Comparison of ENCODE assay signal across 8 cellular contexts in genomic region chr12:49342066-49342913, GRCh38. TPM values are rescaled to one million over a fixed set of nuclear protein-coding genes. Genes with fewer than 3 reads are reported as not detected.
DNase-seq lines count a peak whose midpoint lies in the region; ATAC-seq and TF ChIP-seq lines count a peak whose summit lies in the region.

No MANE protein-coding gene starts in this region.

- CTCF ChIA-PET in activated CD4-positive, alpha-beta memory T cell treated with anti-CD3 and anti-CD28 coated beads, Interleukin-2, amount 10 ng/mL, durations not matched to agents 7 days and 5 days (lab: Charles Lee) = interaction anchor here (0.6 to 3.8 kb wide), 24 partner anchors 9 to 406 kb away, joined by 3 to 52 read pairs (median 4); partner anchors contain the start of genes PRPH, SPATS2 and TROAP

- intact Hi-C loops in lower lobe of right lung (cut with DNase I) = no loop called here

- H3K4me1 ChIP-seq in lower lobe of right lung = peaks cover 50% of the 10 kb centered on the region

- no peak overlapping the region for H3K27ac ChIP-seq in lower lobe of right lung

- ATAC-seq in HG03354 (IDR thresholded peaks at IDR 0.05; ENCODE audit: poor library complexity, severe bottlenecking, unreplicated experiment) = peak; percentile 63
- ATAC-seq in lower lobe of right lung = peak; percentile 71 to 78

- H3K36me3 Mint-ChIP-seq in activated CD4-positive, alpha-beta memory T cell treated with anti-CD3 and anti-CD28 coated beads, Interleukin-2, amount 10 ng/mL, durations not matched to agents 7 days and 5 days (ENCODE audit: low read depth) = no peaks in the 10 kb centered on the region

- peak; percentile 85 for DNase-seq in SIG-M5 treated with dmso at 0.1 percent for 504 hours (lab: John Stamatoyannopoulos, UW; ENCODE audit: unreplicated experiment)
- DNase-seq in SIG-M5 (lab: John Stamatoyannopoulos, UW) = no peak
- DNase-seq in NCI-H526 treated with DMSO at 0.1 percent for 48 hours (lab: John Stamatoyannopoulos, UW) = peak; percentile 87
- DNase-seq in activated CD4-positive, alpha-beta memory T cell treated with anti-CD3 and anti-CD28 coated beads, Interleukin-2, amount 10 ng/mL, durations not matched to agents 7 days and 5 days = peak; percentile 80
- peak; percentile 99 for DNase-seq in ecto neural progenitor cell (ENCODE audit: low spot score)
- DNase-seq in lower lobe of right lung = peak; percentile 86
- DNase-seq in stimulated activated CD4-positive, alpha-beta T cell treated with anti-CD3 and anti-CD28 coated beads, TNF-alpha, amount 100 ng/mL, for 1 hour (ENCODE audit: low read depth in 3 of 3, low spot score in 1 of 3) = peak in 2 of 3 donors; percentile 16 to 62

- H3K4me3 Mint-ChIP-seq in activated CD4-positive, alpha-beta memory T cell treated with anti-CD3 and anti-CD28 coated beads, Interleukin-2, amount 10 ng/mL, durations not matched to agents 7 days and 5 days = peak overlapping the region; percentile 35

- POLR2A ChIA-PET in activated CD4-positive, alpha-beta memory T cell treated with anti-CD3 and anti-CD28 coated beads, Interleukin-2, amount 10 ng/mL, durations not matched to agents 7 days and 5 days (lab: Charles Lee) = interaction anchor here (0.9 to 2.7 kb wide), 8 partner anchors 16 to 211 kb away, joined by 3 to 17 read pairs (median 4); partner anchors contain the start of genes PRPH, SPATS2, TROAP and TUBA1B

- H3K9me3 ChIP-seq in lower lobe of right lung = no peaks in the 10 kb centered on the region

- H3K27me3 ChIP-seq in lower lobe of right lung (ENCODE audit: low read depth) = peaks cover 84% of the 10 kb centered on the region

- H3K9me3 Mint-ChIP-seq in activated CD4-positive, alpha-beta memory T cell treated with anti-CD3 and anti-CD28 coated beads, Interleukin-2, amount 10 ng/mL, durations not matched to agents 7 days and 5 days = no peaks in the 10 kb centered on the region

- peak overlapping the region; percentile 54 for H3K4me3 ChIP-seq in lower lobe of right lung

- no peak overlapping the region for H3K27ac Mint-ChIP-seq in activated CD4-positive, alpha-beta memory T cell treated with anti-CD3 and anti-CD28 coated beads, Interleukin-2, amount 10 ng/mL, durations not matched to agents 7 days and 5 days

- TF ChIP-seq CTCF in lower lobe of right lung (IDR thresholded peaks at IDR 0.05) = peak; percentile 82

- H3K36me3 ChIP-seq in lower lobe of right lung = no peaks in the 10 kb centered on the region

- H3K4me1 Mint-ChIP-seq in activated CD4-positive, alpha-beta memory T cell treated with anti-CD3 and anti-CD28 coated beads, Interleukin-2, amount 10 ng/mL, durations not matched to agents 7 days and 5 days = peaks cover 40% of the 10 kb centered on the region

- peaks cover 90% of the 10 kb centered on the region for H3K27me3 Mint-ChIP-seq in activated CD4-positive, alpha-beta memory T cell treated with anti-CD3 and anti-CD28 coated beads, Interleukin-2, amount 10 ng/mL, durations not matched to agents 7 days and 5 days

RNA-seq across cellular contexts. Expression of gene DNAJC22, which starts 4.4 kb away (rescaled TPM):
- total RNA-seq in activated CD4-positive, alpha-beta memory T cell treated with anti-CD3 and anti-CD28 coated beads, Interleukin-2, amount 10 ng/mL, durations not matched to agents 7 days and 5 days = under 1 TPM in 1 of 2 experiments, not detected in 1; 0.05 TPM
- 0.18 TPM for total RNA-seq in lower lobe of right lung

RNA-seq across cellular contexts. Expression of gene C1QL4, which starts 5.3 kb away (rescaled TPM):
- total RNA-seq in activated CD4-positive, alpha-beta memory T cell treated with anti-CD3 and anti-CD28 coated beads, Interleukin-2, amount 10 ng/mL, durations not matched to agents 7 days and 5 days = not detected
- not detected for total RNA-seq in lower lobe of right lung

RNA-seq across cellular contexts. Expression of gene TROAP, which starts 19.2 kb away (rescaled TPM):
- 10 to 100 TPM; 75.1 to 79.5 TPM for total RNA-seq in activated CD4-positive, alpha-beta memory T cell treated with anti-CD3 and anti-CD28 coated beads, Interleukin-2, amount 10 ng/mL, durations not matched to agents 7 days and 5 days
- total RNA-seq in lower lobe of right lung = 1.4 TPM

RNA-seq across cellular contexts. Expression of gene SPATS2, which starts 25.0 kb away (rescaled TPM):
- total RNA-seq in activated CD4-positive, alpha-beta memory T cell treated with anti-CD3 and anti-CD28 coated beads, Interleukin-2, amount 10 ng/mL, durations not matched to agents 7 days and 5 days = 10 to 100 TPM; 12.3 to 15.6 TPM
- total RNA-seq in lower lobe of right lung = 17.3 TPM

RNA-seq across cellular contexts. Expression of gene PRPH, which starts 47.3 kb away (rescaled TPM):
- total RNA-seq in activated CD4-positive, alpha-beta memory T cell treated with anti-CD3 and anti-CD28 coated beads, Interleukin-2, amount 10 ng/mL, durations not matched to agents 7 days and 5 days = under 1 TPM in 1 of 2 experiments, not detected in 1; 0.38 TPM
- total RNA-seq in lower lobe of right lung = 1.0 TPM

Comparison
In these comparisons a context has a peak if more than half of its experiments do, and no peak if none do; other contexts are left out.
1. RNA of gene TROAP, which starts 19.2 kb away (total RNA-seq): 75.1 to 79.5 TPM in activated CD4-positive, alpha-beta memory T cell treated with anti-CD3 and anti-CD28 coated beads, Interleukin-2, amount 10 ng/mL, durations not matched to agents 7 days and 5 days; 1.4 TPM in lower lobe of right lung (single experiment); every median in the first group is over 10 times any median in the second.